In the genomic region with DNA sequence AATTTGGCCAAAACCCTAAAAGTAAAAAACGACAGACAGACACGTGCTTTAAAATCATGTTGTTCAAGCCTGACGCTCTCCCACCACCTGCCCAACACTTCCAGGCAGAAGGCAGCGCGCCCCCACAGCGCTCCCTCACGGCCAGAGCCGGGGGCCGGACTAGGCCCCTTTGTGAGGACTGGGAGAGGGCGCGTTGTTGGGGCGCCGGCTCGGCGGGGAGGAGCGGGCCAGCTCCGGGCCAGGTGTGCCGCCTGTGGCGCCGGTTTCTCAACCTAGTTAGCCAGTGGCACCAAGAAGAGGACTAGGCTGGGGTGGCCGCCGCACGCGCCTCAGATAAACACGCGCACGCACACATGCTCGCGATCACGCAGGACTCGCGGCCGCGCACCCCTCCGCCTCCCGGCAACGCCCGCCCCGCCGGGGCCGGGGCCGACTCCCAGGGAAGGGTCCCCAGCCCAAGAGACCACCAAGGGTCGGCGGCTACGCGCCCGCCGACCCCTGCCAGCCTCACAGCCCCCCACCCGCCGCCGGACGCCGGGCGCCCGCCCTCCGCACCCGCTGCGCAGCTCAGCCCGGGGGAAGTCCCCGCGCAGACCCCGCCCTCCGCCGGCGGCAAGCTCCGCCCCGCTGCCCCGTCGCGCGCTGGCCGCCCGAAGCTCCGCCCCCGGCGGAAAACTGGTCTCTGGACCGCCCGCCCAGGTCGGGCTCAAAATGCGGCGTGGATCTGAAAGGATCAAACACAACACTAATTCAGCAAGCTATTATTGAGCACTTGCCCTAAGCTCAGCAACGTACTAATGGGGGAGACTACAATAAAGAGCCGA, we compare ENCODE assay signal across 1 cellular context.
TF ChIP-seq lines count a peak whose summit lies in the region.

A gene (minus strand): TSS at position 584 of the 824 bp plus-strand sequence.

TF ChIP-seq in WTC11, 78 proteins besides CTCF, POLR2A, EP300 and RAD21 (continued from another document):
- TF ChIP-seq, protein P1, sequence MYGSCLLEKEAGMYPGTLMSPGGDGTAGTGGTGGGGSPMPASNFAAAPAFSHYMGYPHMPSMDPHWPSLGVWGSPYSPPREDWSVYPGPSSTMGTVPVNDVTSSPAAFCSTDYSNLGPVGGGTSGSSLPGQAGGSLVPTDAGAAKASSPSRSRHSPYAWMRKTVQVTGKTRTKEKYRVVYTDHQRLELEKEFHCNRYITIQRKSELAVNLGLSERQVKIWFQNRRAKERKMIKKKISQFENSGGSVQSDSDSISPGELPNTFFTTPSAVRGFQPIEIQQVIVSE (CRISPR knock-in tag; IDR thresholded peaks at IDR 0.05; ENCODE audit: borderline replicate concordance): no peak
- TF ChIP-seq NFATC4 (CRISPR knock-in tag; IDR thresholded peaks at IDR 0.05) (no peak), CREM (CRISPR knock-in tag; IDR thresholded peaks at IDR 0.05) (no peak), CREB1 (CRISPR knock-in tag; IDR thresholded peaks at IDR 0.05) (0 out of 2 replicates have a peak, but pooled peaks have one; percentile 64), SP1 (CRISPR knock-in tag; conservative IDR thresholded peaks at IDR 0.05) (peak; percentile 88), SOX15 (CRISPR knock-in tag; IDR thresholded peaks at IDR 0.05) (no peak), ZNF317 (CRISPR knock-in tag; IDR thresholded peaks at IDR 0.05; ENCODE audit: borderline replicate concordance, low read depth) (no peak), PRRX2 (CRISPR knock-in tag; IDR thresholded peaks at IDR 0.05) (no peak), ETV6 (CRISPR knock-in tag; IDR thresholded peaks at IDR 0.05) (peak; percentile 23; the same call in 1 of the 2 replicates), ZNF416 (CRISPR knock-in tag; IDR thresholded peaks at IDR 0.05) (0 out of 2 replicates have a peak, but pooled peaks have one; percentile 41), KAT7 (CRISPR knock-in tag; IDR thresholded peaks at IDR 0.05; ENCODE audit: borderline replicate concordance) (peak; percentile 61; the same call in 1 of the 2 replicates)
- TF ChIP-seq, protein P2, sequence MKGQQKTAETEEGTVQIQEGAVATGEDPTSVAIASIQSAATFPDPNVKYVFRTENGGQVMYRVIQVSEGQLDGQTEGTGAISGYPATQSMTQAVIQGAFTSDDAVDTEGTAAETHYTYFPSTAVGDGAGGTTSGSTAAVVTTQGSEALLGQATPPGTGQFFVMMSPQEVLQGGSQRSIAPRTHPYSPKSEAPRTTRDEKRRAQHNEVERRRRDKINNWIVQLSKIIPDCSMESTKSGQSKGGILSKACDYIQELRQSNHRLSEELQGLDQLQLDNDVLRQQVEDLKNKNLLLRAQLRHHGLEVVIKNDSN (CRISPR knock-in tag; IDR thresholded peaks at IDR 0.05): no peak; the same call in 1 of the 2 replicates
- TF ChIP-seq, protein P3, sequence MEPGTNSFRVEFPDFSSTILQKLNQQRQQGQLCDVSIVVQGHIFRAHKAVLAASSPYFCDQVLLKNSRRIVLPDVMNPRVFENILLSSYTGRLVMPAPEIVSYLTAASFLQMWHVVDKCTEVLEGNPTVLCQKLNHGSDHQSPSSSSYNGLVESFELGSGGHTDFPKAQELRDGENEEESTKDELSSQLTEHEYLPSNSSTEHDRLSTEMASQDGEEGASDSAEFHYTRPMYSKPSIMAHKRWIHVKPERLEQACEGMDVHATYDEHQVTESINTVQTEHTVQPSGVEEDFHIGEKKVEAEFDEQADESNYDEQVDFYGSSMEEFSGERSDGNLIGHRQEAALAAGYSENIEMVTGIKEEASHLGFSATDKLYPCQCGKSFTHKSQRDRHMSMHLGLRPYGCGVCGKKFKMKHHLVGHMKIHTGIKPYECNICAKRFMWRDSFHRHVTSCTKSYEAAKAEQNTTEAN (CRISPR knock-in tag; IDR thresholded peaks at IDR 0.05): no peak
